In genomic region chr16:3317315-3317999, GRCh38 we compare ENCODE assay signal across 17 cellular contexts. TPM values are rescaled to one million over a fixed set of nuclear protein-coding genes. Genes with fewer than 3 reads are reported as not detected.
DNase-seq lines count a peak whose midpoint lies in the region; ATAC-seq and TF ChIP-seq lines count a peak whose summit lies in the region.
"Had no signal": no experiment of that assay in that cellular context is flagged by ENCODE, and none has a peak within 500 bp of the region (broad histone marks: within the 10 kb centered on the region; RNA-seq: fewer than 3 reads in every experiment).

No MANE protein-coding gene starts in this region.

- H4K20me1 ChIP-seq in BLaER1 treated with 17β-estradiol and CSF1 and Interleukin-3, amounts not matched to agents 10 nM and 100 nM = no peaks in the 10 kb centered on the region

- H3K9ac ChIP-seq in BLaER1 treated with 17β-estradiol and CSF1 and Interleukin-3, amounts not matched to agents 10 nM and 100 nM = no peak overlapping the region

- no peak for TF ChIP-seq CTCF in WTC11 (IDR thresholded peaks at IDR 0.05)
- TF ChIP-seq CTCF in fibroblast of the aortic adventitia (IDR thresholded peaks at IDR 0.05; ENCODE audit: insufficient read depth, low read length) = no peak
- TF ChIP-seq CTCF in tibial nerve (IDR thresholded peaks at IDR 0.05) = no peak
- no peak for TF ChIP-seq CTCF in transverse colon (IDR thresholded peaks at IDR 0.05)

- H3K36me3 Mint-ChIP-seq in WTC11 = peaks cover 80% of the 10 kb centered on the region

- ATAC-seq in WTC11 (no peak), HG03442 (IDR thresholded peaks at IDR 0.05; ENCODE audit: unreplicated experiment) (no peak)
- ATAC-seq: natural killer cell treated with Interleukin-12 subunit alpha and Interleukin-12 subunit beta and Interleukin-15 and Interleukin-18, amount 100 ng/mL, for 72 hours had no signal

- intact Hi-C loops in transverse colon (cut with DNase I; ENCODE audit: low total_unique reads) = no loop called here

- TF ChIP-seq POLR2A in tibial nerve (IDR thresholded peaks at IDR 0.05) = no peak
- no peak for TF ChIP-seq POLR2A in transverse colon (IDR thresholded peaks at IDR 0.05)

- DNase-seq in HEK293T (ENCODE audit: extremely low spot score) = no peak
- no peak for DNase-seq in WTC11 (ENCODE audit: low spot score)
- peak; percentile 27 for DNase-seq in fibroblast of the aortic adventitia (ENCODE audit: low read depth)
- no peak for DNase-seq in tibial nerve (ENCODE audit: low spot score in 2 of 2)
- no peak for DNase-seq in transverse colon
- DNase-seq in T1000 (lab: John Stamatoyannopoulos, UW) = no peak
- DNase-seq: activated CD4-positive, alpha-beta memory T cell treated with anti-CD3 and anti-CD28 coated beads, Interleukin-2, amount 10 ng/mL, durations not matched to agents 7 days and 5 days; activated effector memory CD4-positive, alpha-beta T cell treated with Interleukin-2 at 50 U/mL for 16 hours; NCI-H2029; Peyer's patch; sigmoid colon had no signal

- CTCF ChIA-PET in HEK293T (lab: Yijun Ruan, JAX) = no interaction called here
- CTCF ChIA-PET in WTC11 (lab: Charles Lee) = interaction anchor here (0.6 kb wide), 1 partner anchor 347 kb away, joined by 3 read pairs; no protein-coding TSS in a partner anchor

- 93 to 98% methylated on average over 3 of the region's 3 CpGs for WGBS in tibial nerve, 2 donors
- 93 to 94% methylated on average over 2 to 3 of the region's 3 CpGs for WGBS in transverse colon (ENCODE audit: low coverage in 1 of 2), 2 donors

- H3K9me3 ChIP-seq in BLaER1 treated with 17β-estradiol and CSF1 and Interleukin-3, amounts not matched to agents 10 nM and 100 nM (replicated peaks in 1 of 11) = peaks cover 100% of the 10 kb centered on the region in 11 experiments
- peaks cover 7 to 100% (median 57%) of the 10 kb centered on the region in 4 donors for H3K9me3 ChIP-seq in tibial nerve
- H3K9me3 ChIP-seq in transverse colon = peaks cover 90 to 99% of the 10 kb centered on the region in 2 donors

- POLR2A ChIA-PET in HEK293T (lab: Yijun Ruan, JAX) (no interaction called here), WTC11 (lab: Charles Lee) (no interaction called here)

- peaks cover 52% of the 10 kb centered on the region for H3K27me3 Mint-ChIP-seq in WTC11 (ENCODE audit: low read depth)
- H3K27me3 Mint-ChIP-seq: activated CD4-positive, alpha-beta memory T cell treated with anti-CD3 and anti-CD28 coated beads, Interleukin-2, amount 10 ng/mL, durations not matched to agents 7 days and 5 days; CD4-positive, CD25-positive, alpha-beta regulatory T cell; central memory CD8-positive, alpha-beta T cell; natural killer cell treated with Interleukin-12 subunit alpha and Interleukin-12 subunit beta and Interleukin-15 and Interleukin-18, amount 100 ng/mL, for 72 hours had no signal

- H3K4me1 Mint-ChIP-seq in WTC11 = no peaks in the 10 kb centered on the region
- H3K4me1 Mint-ChIP-seq: activated CD4-positive, alpha-beta memory T cell treated with anti-CD3 and anti-CD28 coated beads, Interleukin-2, amount 10 ng/mL, durations not matched to agents 7 days and 5 days; central memory CD8-positive, alpha-beta T cell had no signal

- peaks cover 91% of the 10 kb centered on the region for H3K9me3 Mint-ChIP-seq in WTC11

- H3K4me1 ChIP-seq in BLaER1 treated with 17β-estradiol and CSF1 and Interleukin-3, amounts not matched to agents 10 nM and 100 nM = no peaks in the 10 kb centered on the region
- H3K4me1 ChIP-seq in tibial nerve = no peaks in the 10 kb centered on the region
- H3K4me1 ChIP-seq in transverse colon = no peaks in the 10 kb centered on the region
- H3K4me1 ChIP-seq: Peyer's patch, sigmoid colon had no signal

- H3K27ac ChIP-seq in BLaER1 treated with 17β-estradiol and CSF1 and Interleukin-3, amounts not matched to agents 10 nM and 100 nM = no peak overlapping the region
- H3K27ac ChIP-seq in tibial nerve = no peak overlapping the region
- H3K27ac ChIP-seq in transverse colon = no peak overlapping the region
- H3K27ac ChIP-seq: Peyer's patch, sigmoid colon had no signal

- H3K36me3 ChIP-seq in BLaER1 treated with 17β-estradiol and CSF1 and Interleukin-3, amounts not matched to agents 10 nM and 100 nM = peaks cover 71 to 93% (median 80%) of the 10 kb centered on the region in 11 experiments
- H3K36me3 ChIP-seq in tibial nerve = peaks cover 11 to 82% (median 43%) of the 10 kb centered on the region in 3 donors
- H3K36me3 ChIP-seq in transverse colon = peaks cover 3 to 60% (median 35%) of the 10 kb centered on the region in 4 donors

- no peak overlapping the region for H3K4me3 Mint-ChIP-seq in WTC11
- H3K4me3 Mint-ChIP-seq: activated CD4-positive, alpha-beta memory T cell treated with anti-CD3 and anti-CD28 coated beads, Interleukin-2, amount 10 ng/mL, durations not matched to agents 7 days and 5 days; central memory CD8-positive, alpha-beta T cell; natural killer cell treated with Interleukin-12 subunit alpha and Interleukin-12 subunit beta and Interleukin-15 and Interleukin-18, amount 100 ng/mL, for 72 hours; T-helper 2 cell treated with Interferon-gamma antibody and Interleukin-4, amounts not matched to agents 5 μg/mL and 100 μg/mL, for 36 hours had no signal

- peak overlapping the region; percentile 16 to 56 (median 36); a peak in 15 of 20 replicates for H3K4me3 ChIP-seq in BLaER1 treated with 17β-estradiol and CSF1 and Interleukin-3, amounts not matched to agents 10 nM and 100 nM
- H3K4me3 ChIP-seq in fibroblast of the aortic adventitia (ENCODE audit: low read depth, low read length) (no peak overlapping the region), tibial nerve (no peak overlapping the region), transverse colon (no peak overlapping the region)
- H3K4me3 ChIP-seq: Peyer's patch, sigmoid colon had no signal

- no peak overlapping the region for H3K4me2 ChIP-seq in BLaER1 treated with 17β-estradiol and CSF1 and Interleukin-3, amounts not matched to agents 10 nM and 100 nM

- H3K27me3 ChIP-seq in BLaER1 treated with 17β-estradiol and CSF1 and Interleukin-3, amounts not matched to agents 10 nM and 100 nM = no peaks in the 10 kb centered on the region
- H3K27me3 ChIP-seq in tibial nerve (no peaks in the 10 kb centered on the region), transverse colon (no peaks in the 10 kb centered on the region)
- H3K27me3 ChIP-seq: Peyer's patch, sigmoid colon had no signal

- TF ChIP-seq EP300 in tibial nerve (IDR thresholded peaks at IDR 0.05) (no peak), transverse colon (IDR thresholded peaks at IDR 0.05; ENCODE audit: low read depth) (no peak)

- H3K27ac Mint-ChIP-seq in WTC11 = no peak overlapping the region
- H3K27ac Mint-ChIP-seq: activated CD4-positive, alpha-beta memory T cell treated with anti-CD3 and anti-CD28 coated beads, Interleukin-2, amount 10 ng/mL, durations not matched to agents 7 days and 5 days; CD4-positive, CD25-positive, alpha-beta regulatory T cell; natural killer cell treated with Interleukin-12 subunit alpha and Interleukin-12 subunit beta and Interleukin-15 and Interleukin-18, amount 100 ng/mL, for 72 hours; T-helper 2 cell treated with Interferon-gamma antibody and Interleukin-4, amounts not matched to agents 5 μg/mL and 100 μg/mL, for 36 hours had no signal

- in situ Hi-C loops in transverse colon (cut with MboI; ENCODE audit: low pct_ligation_motif_present in 1 of 4, low pct_unique_long_range_greater_than_20kb in 1 of 4, low sequenced_read_pairs in 3 of 4) = loop anchor here in 1 of 4 donors (25.0 kb wide), 1 partner anchor 95 kb away; the partner anchor contains the start of genes ZNF174 and ZSCAN32

TF ChIP-seq in HEK293T, 16 proteins besides CTCF, POLR2A, EP300 and RAD21:
- TF ChIP-seq FOXK2 (IDR thresholded peaks at IDR 0.05) (no peak), SP1 (IDR thresholded peaks at IDR 0.05) (no peak), L3MBTL2 (conservative IDR thresholded peaks at IDR 0.05) (no peak), FOXM1 (IDR thresholded peaks at IDR 0.05; ENCODE audit: borderline replicate concordance) (no peak), ZNF384 (IDR thresholded peaks at IDR 0.05) (no peak), NFRKB (IDR thresholded peaks at IDR 0.05) (peak; percentile 57; the same call in 1 of the 2 replicates), TARDBP (IDR thresholded peaks at IDR 0.05) (no peak), ELF4 (IDR thresholded peaks at IDR 0.05) (no peak)

TF ChIP-seq in WTC11, 78 proteins besides CTCF, POLR2A, EP300 and RAD21:
- TF ChIP-seq STAT6 (CRISPR knock-in tag; conservative IDR thresholded peaks at IDR 0.05; ENCODE audit: low read depth) (no peak), GTF2I (CRISPR knock-in tag; conservative IDR thresholded peaks at IDR 0.05) (peak; percentile 92)
TF ChIP-seq in WTC11: peak in this region for 1.

RNA-seq across cellular contexts. Expression of gene ZNF75A, which starts 12.2 kb away (rescaled TPM):
- total RNA-seq in WTC11 (2021) = 21.8 to 31.5 TPM (median 23.5 TPM) in 3 replicates
- total RNA-seq in fibroblast of the aortic adventitia (ENCODE audit: low replicate concordance) = 14.6 and 23.6 TPM in 2 replicates
- total RNA-seq in tibial nerve = 10 to 100 TPM; 24.0 to 28.2 (median 25.7) TPM
- 10 to 100 TPM; 12.3 to 53.9 (median 25.5) TPM for total RNA-seq in transverse colon

RNA-seq across cellular contexts. Expression of gene TIGD7, which starts 12.2 kb away (rescaled TPM):
- total RNA-seq in WTC11 (2021) = 5.3 to 7.4 TPM (median 7.0 TPM) in 3 replicates
- 1.9 and 6.4 TPM in 2 replicates for total RNA-seq in fibroblast of the aortic adventitia (ENCODE audit: low replicate concordance)
- 1 to 10 TPM; 6.1 to 8.3 (median 6.6) TPM for total RNA-seq in tibial nerve
- 1 to 10 TPM in 2 of 4 donors, under 1 TPM in 1, not detected in 1; 0.20 to 4.3 (median 2.5) TPM for total RNA-seq in transverse colon

RNA-seq across cellular contexts. Expression of gene ZNF263, which starts 34.2 kb away (rescaled TPM):
- total RNA-seq in WTC11 (2021) (24.9 to 29.5 TPM (median 27.8 TPM) in 3 replicates), fibroblast of the aortic adventitia (ENCODE audit: low replicate concordance) (30.6 and 95.5 TPM in 2 replicates), tibial nerve (10 to 100 TPM; 37.3 to 66.0 (median 55.5) TPM), transverse colon (10 to 100 TPM in 3 of 4 donors, 1 to 10 TPM in 1; 4.6 to 46.0 (median 36.8) TPM)

RNA-seq across cellular contexts. Expression of gene OR2C1, which starts 38.2 kb away (rescaled TPM):
- total RNA-seq in WTC11 (2021) (not detected in 3 replicates), fibroblast of the aortic adventitia (ENCODE audit: low replicate concordance) (0.09 TPM in 1 of 2 replicates, not detected in the other), tibial nerve (1 to 10 TPM in 1 of 4 donors, under 1 TPM in 2, not detected in 1; 0.44 to 1.2 (median 0.59) TPM), transverse colon (not detected)
- total RNA-seq: activated CD4-positive, alpha-beta memory T cell treated with anti-CD3 and anti-CD28 coated beads, Interleukin-2, amount 10 ng/mL, durations not matched to agents 7 days and 5 days; CD4-positive, CD25-positive, alpha-beta regulatory T cell; natural killer cell treated with Interleukin-12 subunit alpha and Interleukin-12 subunit beta and Interleukin-15 and Interleukin-18, amount 100 ng/mL, for 72 hours; Peyer's patch had no signal

Comparison
In these comparisons a context has a peak if more than half of its experiments do, and no peak if none do; other contexts are left out.
1. H3K4me3 ChIP-seq: peak in BLaER1 treated with 17β-estradiol and CSF1 and Interleukin-3, amounts not matched to agents 10 nM and 100 nM (10 of 10); none in fibroblast of the aortic adventitia (single experiment), tibial nerve (0 of 4) and transverse colon (0 of 4).